In the genomic region with DNA sequence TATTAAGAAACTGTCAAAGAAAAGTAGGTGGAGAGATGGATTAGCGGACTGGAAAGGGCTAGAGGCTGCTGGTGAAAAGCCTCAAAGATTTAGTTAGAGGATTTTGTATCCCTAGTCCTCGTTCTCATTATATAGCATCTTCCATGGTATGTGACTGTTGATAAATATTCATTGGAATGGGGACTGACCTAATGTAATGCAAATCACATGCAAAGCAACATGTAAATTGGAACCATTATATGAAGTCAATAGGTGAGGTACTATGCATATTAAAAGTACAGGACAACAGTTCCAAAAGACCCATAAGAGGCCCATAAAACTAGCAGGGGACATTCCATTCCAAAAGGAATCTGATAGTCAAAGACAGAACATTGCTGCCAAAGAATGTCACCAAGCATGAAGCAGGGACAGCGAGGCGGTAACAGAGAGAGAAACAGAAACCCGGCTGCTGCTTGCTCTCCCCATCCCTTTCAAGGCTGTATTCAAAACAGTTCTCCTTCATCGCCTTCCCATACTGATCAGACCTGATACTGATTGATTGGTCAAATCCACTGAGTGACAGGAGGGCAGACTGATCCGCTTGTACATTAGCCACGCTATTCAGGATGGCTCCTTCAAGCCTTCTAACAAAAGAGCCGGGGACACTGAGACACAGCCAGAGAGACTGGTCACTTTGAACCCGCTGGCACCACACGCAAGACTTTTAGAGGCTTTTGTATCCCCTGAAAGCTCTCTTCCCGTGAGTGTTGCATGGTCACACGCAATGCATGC, we compare ENCODE assay signal across 13 cellular contexts. TPM values are rescaled to one million over a fixed set of nuclear protein-coding genes. Genes with fewer than 3 reads are reported as not detected.
DNase-seq lines count a peak whose midpoint lies in the region; ATAC-seq, FAIRE-seq and TF ChIP-seq lines count a peak whose summit lies in the region.
"Had no signal": no experiment of that assay in that cellular context is flagged by ENCODE, and none has a peak within 500 bp of the region (broad histone marks: within the 10 kb centered on the region; RNA-seq: fewer than 3 reads in every experiment).

No MANE protein-coding gene starts in this region.

- no peak overlapping the region for H3K4me3 ChIP-seq in HepG2 (replicated peaks in 1 of 3; ENCODE audit: insufficient read depth in 1 of 3, low read depth in 2 of 3, low read length in 3 of 3)
- no peak overlapping the region for H3K4me3 ChIP-seq in right lobe of liver
- H3K4me3 ChIP-seq in iPS-20b (ENCODE audit: low read length): peak overlapping the region; percentile 32; the same call in 1 of the 2 replicates
- no peak overlapping the region for H3K4me3 ChIP-seq in OCI-LY7 (ENCODE audit: low read depth, low read length, poor library complexity, severe bottlenecking)
- H3K4me3 ChIP-seq: BLaER1, GM23248 had no signal

- TF ChIP-seq CTCF in HepG2 (CRISPR knock-in tag; IDR thresholded peaks at IDR 0.05) (no peak), right lobe of liver (IDR thresholded peaks at IDR 0.05) (no peak), brain (conservative IDR thresholded peaks at IDR 0.05) (no peak), OCI-LY7 (conservative IDR thresholded peaks at IDR 0.05; ENCODE audit: low read length) (no peak)

- no peak for FAIRE-seq in HepG2 (lab: Jason Lieb, UNC)

- peak overlapping the region in 3 of 5 experiments; percentile 6 to 34 (median 20) for H3K4me3 Mint-ChIP-seq in brain
- H3K4me3 Mint-ChIP-seq: CD8-positive, alpha-beta T cell had no signal

- WGBS in HepG2 (ENCODE audit: low lambda C conversion rate): 78% methylated on average over 13 of the region's 13 CpGs
- 72% methylated on average over 7 of the region's 13 CpGs for WGBS in right lobe of liver (ENCODE audit: insufficient coverage, low coverage, low lambda C conversion rate, missing lambda C conversion rate)

- CTCF ChIA-PET in HepG2 (lab: Yijun Ruan, JAX; ENCODE audit: low intra/inter-chr PET ratio, low total read pairs): no interaction called here
- CTCF ChIA-PET in OCI-LY7 (lab: Charles Lee; ENCODE audit: unreplicated experiment): no interaction called here

- H3K4me1 Mint-ChIP-seq in brain: peaks cover 41% of the 10 kb centered on the region

- H3K27me3 ChIP-seq in HepG2 (ENCODE audit: control insufficient read depth in 1 of 2, insufficient read depth in 2 of 2, low read length in 2 of 2) (peaks cover 0 to 11% of the 10 kb centered on the region in 2 experiments; a peak in 1 of 5 replicates), right lobe of liver (no peaks in the 10 kb centered on the region), iPS-20b (ENCODE audit: insufficient read depth, low read length) (no peaks in the 10 kb centered on the region)
- H3K27me3 ChIP-seq: BLaER1 had no signal

- no peak overlapping the region for H3K9ac ChIP-seq in HepG2 (ENCODE audit: insufficient read depth, low read depth, low read length)
- no peak overlapping the region for H3K9ac ChIP-seq in iPS-20b (ENCODE audit: low read depth, low read length)
- H3K9ac ChIP-seq: BLaER1, GM23248 had no signal

- H3K27me3 Mint-ChIP-seq in brain: peaks cover 3% of the 10 kb centered on the region

- BruUV-seq in HepG2 (replicated peaks; lab: Mats Ljungman, UMichigan) (no TSS peak), OCI-LY7 (replicated peaks; lab: Mats Ljungman, UMichigan) (no TSS peak)

- TF ChIP-seq EP300 in HepG2 (IDR thresholded peaks at IDR 0.05; ENCODE audit: low read depth in 2 of 2, low read length in 2 of 2): no peak
- TF ChIP-seq EP300 in HepG2 (CRISPR knock-in tag; IDR thresholded peaks at IDR 0.05; ENCODE audit: borderline replicate concordance): no peak

- peaks cover 0 to 7% (median 3%) of the 10 kb centered on the region in 5 experiments for H3K9me3 Mint-ChIP-seq in brain

- peak overlapping the region in 3 of 5 experiments; percentile 3 to 29 (median 14) for H3K27ac Mint-ChIP-seq in brain
- H3K27ac Mint-ChIP-seq: CD8-positive, alpha-beta T cell had no signal

- H3K4me1 ChIP-seq in HepG2 (ENCODE audit: insufficient read depth, low read length) (peaks cover 11% of the 10 kb centered on the region), right lobe of liver (peaks cover 0 to 5% (median 0%) of the 10 kb centered on the region in 4 donors), iPS-20b (ENCODE audit: insufficient read depth, low read length) (peaks cover 19% of the 10 kb centered on the region; the same call in 1 of the 2 replicates), OCI-LY7 (ENCODE audit: insufficient read depth, low read length, poor library complexity, severe bottlenecking) (no peaks in the 10 kb centered on the region)
- H3K4me1 ChIP-seq: BLaER1 had no signal

- DNase-seq in HepG2 (ENCODE audit: low spot score) (no peak), right lobe of liver (no peak), OCI-LY7 (ENCODE audit: low spot score) (no peak)
- DNase-seq: CD8-positive, alpha-beta T cell; GM23248; NCI-H1417; NCI-H2029 had no signal

- intact Hi-C loops in HepG2 (cut with micrococcal nuclease; ENCODE audit: unreplicated experiment): no loop called here
- intact Hi-C loops in right lobe of liver (cut with DNase I): no loop called here
- intact Hi-C loops in OCI-LY7 (cut with micrococcal nuclease; ENCODE audit: unreplicated experiment): no loop called here

- H3K27ac ChIP-seq in HepG2 (ENCODE audit: extremely low read length, insufficient read depth, low read length) (no peak overlapping the region), right lobe of liver (no peak overlapping the region), iPS-20b (ENCODE audit: low read length) (no peak overlapping the region), OCI-LY7 (ENCODE audit: low read depth, low read length, poor library complexity, severe bottlenecking) (no peak overlapping the region)
- H3K27ac ChIP-seq: BLaER1, GM23248 had no signal

- no peaks in the 10 kb centered on the region for H3K79me2 ChIP-seq in HepG2 (ENCODE audit: insufficient read depth, low read length)
- no peaks in the 10 kb centered on the region for H3K79me2 ChIP-seq in OCI-LY7 (ENCODE audit: insufficient read depth, low read depth, low read length)

- no peaks in the 10 kb centered on the region for H3K9me2 ChIP-seq in OCI-LY7 (ENCODE audit: insufficient read depth, low read length)

- H3K9me3 ChIP-seq in HepG2 (ENCODE audit: low read length) (no peaks in the 10 kb centered on the region), right lobe of liver (no peaks in the 10 kb centered on the region), iPS-20b (ENCODE audit: insufficient read depth, low read depth, low read length) (no peaks in the 10 kb centered on the region), OCI-LY7 (ENCODE audit: low read length) (no peaks in the 10 kb centered on the region)
- H3K9me3 ChIP-seq: BLaER1 had no signal

- TF ChIP-seq RAD21 in HepG2 (CRISPR knock-in tag; IDR thresholded peaks at IDR 0.05): no peak

- no peak for ATAC-seq in HepG2
- ATAC-seq in right lobe of liver: no peak
- no peak for ATAC-seq in GM21515 (IDR thresholded peaks at IDR 0.05; ENCODE audit: unreplicated experiment)
- ATAC-seq in HG03439 (IDR thresholded peaks at IDR 0.05; ENCODE audit: unreplicated experiment): no peak
- no peak for ATAC-seq in HG02973 (IDR thresholded peaks at IDR 0.05; ENCODE audit: unreplicated experiment)
- ATAC-seq: CD8-positive, alpha-beta T cell had no signal

- H4K20me1 ChIP-seq in HepG2 (ENCODE audit: insufficient read depth, low read length) (no peaks in the 10 kb centered on the region), OCI-LY7 (ENCODE audit: insufficient read depth, low read length) (no peaks in the 10 kb centered on the region)
- H4K20me1 ChIP-seq: BLaER1 had no signal

- TF ChIP-seq POLR2A in HepG2 (IDR thresholded peaks at IDR 0.05; ENCODE audit: insufficient read depth in 1 of 2, low read depth in 2 of 2, low read length in 2 of 2) (no peak), right lobe of liver (IDR thresholded peaks at IDR 0.05) (no peak)

- POLR2A ChIA-PET in HepG2 (lab: Yijun Ruan, JAX) (no interaction called here), OCI-LY7 (lab: Charles Lee) (no interaction called here)

- peak overlapping the region; percentile 42; the same call in 1 of the 2 replicates for H3K4me2 ChIP-seq in HepG2 (ENCODE audit: low read depth, low read length)
- H3K4me2 ChIP-seq in OCI-LY7 (ENCODE audit: low read length): no peak overlapping the region
- H3K4me2 ChIP-seq: BLaER1 had no signal

- in situ Hi-C loops in HepG2 (cut with HindIII; ENCODE audit: extremely low pct_ligation_motif_present, low pct_unique_long_range_greater_than_20kb): no loop called here

- no peaks in the 10 kb centered on the region for H3K36me3 Mint-ChIP-seq in brain
- H3K36me3 Mint-ChIP-seq: CD8-positive, alpha-beta T cell had no signal

- H2AFZ ChIP-seq in HepG2 (ENCODE audit: low read length) (no peak overlapping the region), OCI-LY7 (ENCODE audit: low read length) (no peak overlapping the region)
- H2AFZ ChIP-seq: GM23248 had no signal

- H3K36me3 ChIP-seq in HepG2 (replicated peaks in 1 of 2; ENCODE audit: control insufficient read depth in 1 of 2, insufficient read depth in 2 of 2, low read length in 2 of 2): no peaks in the 10 kb centered on the region
- H3K36me3 ChIP-seq in right lobe of liver: no peaks in the 10 kb centered on the region
- H3K36me3 ChIP-seq in iPS-20b (ENCODE audit: insufficient read depth, low read depth, low read length): no peaks in the 10 kb centered on the region
- H3K36me3 ChIP-seq in OCI-LY7 (ENCODE audit: insufficient read depth, low read length): no peaks in the 10 kb centered on the region
- H3K36me3 ChIP-seq: BLaER1 had no signal

RNA-seq across cellular contexts. Expression of a gene that starts 44.6 kb away (rescaled TPM):
- total RNA-seq in HepG2 (2016; rRNA removed; fragmentation: Illumina TruSeq; extraction: Trizol) (27.6 and 40.1 TPM in 2 replicates), right lobe of liver (1 to 10 TPM; 1.2 to 5.9 (median 1.9) TPM), OCI-LY7 (2022) (not detected in 2 replicates)
- 6.2 and 7.6 TPM in 2 replicates for total RNA-seq in HepG2 (2016; cell fraction: cytosol; rRNA removed; fragmentation: Illumina TruSeq; extraction: Trizol; ENCODE audit: low read depth)
- 27.6 and 38.4 TPM in 2 replicates for total RNA-seq in HepG2 (2016; cell fraction: insoluble cytoplasmic fraction; rRNA removed; fragmentation: Illumina TruSeq; extraction: Trizol)
- 33.8 and 35.1 TPM in 2 replicates for total RNA-seq in HepG2 (2016; cell fraction: membrane; rRNA removed; fragmentation: Illumina TruSeq; extraction: Trizol)
- 41.9 and 42.0 TPM in 2 replicates for total RNA-seq in HepG2 (2016; cell fraction: nucleus; rRNA removed; fragmentation: Illumina TruSeq; extraction: Trizol)
- polyA plus RNA-seq in HepG2 (2011; rRNA removed) (16.1 and 18.5 TPM in 2 replicates), brain (ENCODE audit: insufficient read depth, low read depth, low replicate concordance) (35.4 TPM)
- polyA plus RNA-seq in HepG2 (2011; cell fraction: cytosol; rRNA removed): 16.5 and 16.7 TPM in 2 replicates
- polyA plus RNA-seq in HepG2 (2011; cell fraction: nucleus; rRNA removed): 27.0 and 29.5 TPM in 2 replicates
- 52.8 and 54.6 TPM in 2 replicates for polyA plus RNA-seq in HepG2 (2012)
- 4.1 and 5.3 TPM in 2 replicates for polyA plus RNA-seq in HepG2 (2016; cell fraction: cytosol; fragmentation: Illumina TruSeq; extraction: Trizol; ENCODE audit: low read depth)
- 85.8 and 117 TPM in 2 replicates for polyA plus RNA-seq in HepG2 (2016; cell fraction: insoluble cytoplasmic fraction; fragmentation: Illumina TruSeq; extraction: Trizol; ENCODE audit: low read depth)
- 19.3 and 23.2 TPM in 2 replicates for polyA plus RNA-seq in HepG2 (2016; cell fraction: membrane; fragmentation: Illumina TruSeq; extraction: Trizol; ENCODE audit: low read depth)
- polyA plus RNA-seq in HepG2 (2016; cell fraction: nucleus; fragmentation: Illumina TruSeq; extraction: Trizol; ENCODE audit: insufficient read depth, low read depth): 116 and 117 TPM in 2 replicates
- polyA minus RNA-seq in HepG2 (2011; rRNA and poly(A)+ RNA removed; ENCODE audit: low replicate concordance): 44.5 TPM in 1 of 2 replicates, not detected in the other
- polyA minus RNA-seq in HepG2 (2011; cell fraction: cytosol; rRNA and poly(A)+ RNA removed): 90.2 and 106 TPM in 2 replicates
- polyA minus RNA-seq in HepG2 (2011; cell fraction: nucleus; rRNA and poly(A)+ RNA removed): 25.2 and 26.5 TPM in 2 replicates
- not detected in 2 replicates for total RNA-seq in OCI-LY7 (2014; rRNA removed; shearing (Covaris generic))
- total RNA-seq: CD8-positive, alpha-beta T cell had no signal
